ENCODE assay signal across 13 cellular contexts in the genomic region with DNA sequence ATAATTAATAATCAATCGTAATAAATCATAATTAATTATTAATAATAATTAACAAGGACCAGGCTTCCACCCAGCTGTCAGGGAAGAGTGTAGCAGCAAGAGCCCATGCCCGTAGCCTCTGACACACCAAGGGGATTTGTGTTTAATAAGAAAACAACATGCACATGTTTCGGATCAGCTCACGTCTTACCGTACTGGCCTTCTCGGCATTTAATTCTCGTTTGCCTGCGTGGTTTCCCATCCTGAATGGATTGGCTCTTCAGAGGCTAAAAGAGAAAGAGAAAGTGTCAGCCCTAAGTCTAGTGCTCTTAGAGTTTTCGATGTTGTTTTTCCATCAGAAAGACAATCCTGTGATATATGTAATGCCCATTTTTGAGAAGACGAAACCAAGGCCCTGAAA. TPM values are rescaled to one million over a fixed set of nuclear protein-coding genes. Genes with fewer than 3 reads are reported as not detected.
A peak's percentile ranks its signal among the peaks of the same experiment; 100 is the strongest.
DNase-seq lines count a peak whose midpoint lies in the region; ATAC-seq and TF ChIP-seq lines count a peak whose summit lies in the region.
"Had no signal": no experiment of that assay in that cellular context is flagged by ENCODE, and none has a peak within 500 bp of the region (broad histone marks: within the 10 kb centered on the region; RNA-seq: fewer than 3 reads in every experiment).

No MANE protein-coding gene starts in this region.

- peak; percentile 46 for DNase-seq in activated CD4-positive, alpha-beta T cell treated with anti-CD3 and anti-CD28 coated beads for 36 hours
- DNase-seq in activated CD4-positive, alpha-beta T cell treated with anti-CD3 and anti-CD28 coated beads, Interleukin-2, amount 50 U/mL, for 1 hour, result no peak
- DNase-seq in NB4 (ENCODE audit: low read depth), result no peak
- DNase-seq in brain pericyte (ENCODE audit: low read depth, low spot score), result peak; percentile 73
- no peak for DNase-seq in psoas muscle
- DNase-seq in medulla oblongata (ENCODE audit: extremely low spot score), result no peak
- no peak for DNase-seq in NCI-H69 (lab: John Stamatoyannopoulos, UW)
- DNase-seq: colonic mucosa; posterior cingulate gyrus; stimulated activated CD4-positive, alpha-beta T cell treated with anti-CD3 and anti-CD28 coated beads, Interleukin-2, amount 100 ng/mL, for 48 hours had no signal

- 85 to 91% (median 86%) methylated on average over 10 of the region's 10 CpGs for WGBS in psoas muscle, 3 donors

- ATAC-seq in activated CD4-positive, alpha-beta T cell treated with anti-CD3 and anti-CD28 coated beads for 36 hours, result no peak
- ATAC-seq in psoas muscle, result no peak
- ATAC-seq in HG02759 (IDR thresholded peaks at IDR 0.05; ENCODE audit: unreplicated experiment), result no peak

- H3K4me3 ChIP-seq in NB4 (ENCODE audit: low read depth, low read length), result peak overlapping the region; percentile 34
- H3K4me3 ChIP-seq in psoas muscle, result no peak overlapping the region
- H3K4me3 ChIP-seq: colonic mucosa had no signal

- intact Hi-C loops in activated CD4-positive, alpha-beta T cell treated with anti-CD3 and anti-CD28 coated beads for 36 hours (cut with DNase I, micrococcal nuclease), result loop anchor here in 1 of 2 experiments (10.0 kb wide), 1 partner anchor 730 kb away; no protein-coding TSS in a partner anchor
- intact Hi-C loops in psoas muscle (cut with DNase I), result no loop called here

- no peaks in the 10 kb centered on the region for H3K9me3 ChIP-seq in psoas muscle
- H3K9me3 ChIP-seq: colonic mucosa had no signal

- H3K9me3 Mint-ChIP-seq in activated CD4-positive, alpha-beta T cell treated with anti-CD3 and anti-CD28 coated beads for 36 hours (ENCODE audit: low read depth), result no peaks in the 10 kb centered on the region

- peaks cover 0 to 7% of the 10 kb centered on the region in 2 donors for H3K36me3 ChIP-seq in psoas muscle (ENCODE audit: insufficient read depth in 1 of 2, low read depth in 1 of 2)
- H3K36me3 ChIP-seq: colonic mucosa had no signal

- H3K4me1 ChIP-seq in psoas muscle, result peaks cover 74% of the 10 kb centered on the region
- H3K4me1 ChIP-seq: colonic mucosa had no signal

- CTCF ChIA-PET in activated CD4-positive, alpha-beta T cell treated with anti-CD3 and anti-CD28 coated beads for 36 hours (lab: Charles Lee), result interaction anchor here (1.2 to 1.7 kb wide), 4 partner anchors 17 to 38 kb away, joined by 3 to 9 read pairs (median 4); no protein-coding TSS in a partner anchor

- peaks cover 95% of the 10 kb centered on the region for H3K4me1 Mint-ChIP-seq in activated CD4-positive, alpha-beta T cell treated with anti-CD3 and anti-CD28 coated beads for 36 hours

- H3K27me3 Mint-ChIP-seq in activated CD4-positive, alpha-beta T cell treated with anti-CD3 and anti-CD28 coated beads for 36 hours, result no peaks in the 10 kb centered on the region

- H3K27ac ChIP-seq in psoas muscle, result peak overlapping the region; percentile 86
- H3K27ac ChIP-seq: 22Rv1, colonic mucosa had no signal

- H3K36me3 Mint-ChIP-seq in activated CD4-positive, alpha-beta T cell treated with anti-CD3 and anti-CD28 coated beads for 36 hours (ENCODE audit: low read depth), result peaks cover 53% of the 10 kb centered on the region

- no peaks in the 10 kb centered on the region for H3K27me3 ChIP-seq in psoas muscle (ENCODE audit: insufficient read depth in 3 of 3, low read length in 2 of 3)
- H3K27me3 ChIP-seq: colonic mucosa had no signal

- peak overlapping the region; percentile 34 for H3K4me3 Mint-ChIP-seq in activated CD4-positive, alpha-beta T cell treated with anti-CD3 and anti-CD28 coated beads for 36 hours

- no peak for TF ChIP-seq POLR2A in NB4 (IDR thresholded peaks at IDR 0.05; ENCODE audit: extremely low read depth, insufficient read length)

- peak overlapping the region; percentile 52 for H3K27ac Mint-ChIP-seq in activated CD4-positive, alpha-beta T cell treated with anti-CD3 and anti-CD28 coated beads for 36 hours

- no peak for TF ChIP-seq CTCF in NB4 (IDR thresholded peaks at IDR 0.05; ENCODE audit: low read depth, low read length)
- no peak for TF ChIP-seq CTCF in psoas muscle (IDR thresholded peaks at IDR 0.05)

- POLR2A ChIA-PET in activated CD4-positive, alpha-beta T cell treated with anti-CD3 and anti-CD28 coated beads for 36 hours (lab: Charles Lee), result interaction anchor here (0.9 to 1.3 kb wide), 3 partner anchors 26 to 42 kb away, joined by 3 to 5 read pairs (median 3); no protein-coding TSS in a partner anchor

RNA-seq across cellular contexts. Expression of gene MBP, which starts 27.6 kb away (rescaled TPM):
- total RNA-seq in activated CD4-positive, alpha-beta T cell treated with anti-CD3 and anti-CD28 coated beads for 36 hours, result 10 to 100 TPM; 47.0 to 65.7 TPM
- 10 to 100 TPM; 51.6 to 88.2 (median 78.6) TPM for total RNA-seq in psoas muscle
- polyA plus RNA-seq in psoas muscle, result 10 to 100 TPM; 16.4 to 43.9 (median 40.8) TPM
- total RNA-seq: Daoy had no signal

Comparison
In these comparisons a context has a peak if more than half of its experiments do, and no peak if none do; other contexts are left out.
1. DNase-seq: peak in activated CD4-positive, alpha-beta T cell treated with anti-CD3 and anti-CD28 coated beads for 36 hours (single experiment) and brain pericyte (single experiment); none in activated CD4-positive, alpha-beta T cell treated with anti-CD3 and anti-CD28 coated beads, Interleukin-2, amount 50 U/mL, for 1 hour (single experiment), NB4 (single experiment), psoas muscle (0 of 2), medulla oblongata (single experiment) and NCI-H69 (single experiment).